Comparison of ENCODE assay signal across 1 cellular context in the genomic region with DNA sequence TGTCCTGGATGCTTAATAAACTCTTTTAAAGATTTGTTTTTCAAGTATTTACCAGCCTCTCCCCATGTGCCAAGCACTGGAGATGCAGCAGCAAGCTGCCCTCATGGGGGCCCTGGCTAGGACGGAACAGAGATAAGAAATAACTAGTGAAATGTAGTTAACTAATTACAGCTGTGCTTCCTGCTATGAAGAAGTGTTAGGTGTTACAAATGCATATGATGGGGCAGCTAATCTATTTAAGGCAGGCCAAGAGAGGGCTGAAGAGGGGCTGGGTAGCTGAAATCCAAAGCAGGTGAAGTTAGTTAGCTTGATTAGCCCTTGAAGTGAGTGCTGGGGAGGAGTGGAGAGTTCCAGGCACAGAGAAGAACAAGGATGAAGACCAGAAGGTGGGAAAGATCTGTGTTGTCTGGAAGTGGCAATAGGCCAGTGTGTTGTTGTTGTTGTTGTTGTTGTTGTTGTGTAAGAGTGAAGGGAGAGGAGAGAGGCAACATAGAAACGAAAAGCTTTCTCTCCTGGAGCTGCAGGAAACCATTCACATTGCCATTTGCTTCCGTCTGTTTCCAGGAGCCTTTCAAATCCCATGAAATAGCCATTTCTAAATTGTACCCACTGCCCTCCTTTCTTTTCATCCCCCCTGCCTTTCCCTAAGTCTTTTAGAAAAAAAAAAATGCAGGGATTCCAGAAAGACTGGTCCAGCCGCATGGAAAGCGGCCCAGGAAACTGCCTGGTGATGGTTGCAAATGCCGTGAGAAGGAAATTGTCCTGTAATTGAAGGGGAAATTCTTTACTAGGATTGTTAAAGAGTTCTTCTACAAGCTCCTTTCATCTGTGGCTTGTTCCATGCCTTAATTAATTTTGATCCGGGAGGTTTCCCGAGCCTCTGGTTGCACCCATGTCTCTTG.
TF ChIP-seq lines count a peak whose summit lies in the region.

No MANE protein-coding gene starts in this region.

TF ChIP-seq in H1, 55 proteins besides CTCF, POLR2A, EP300 and RAD21:
- TF ChIP-seq CEBPB (IDR thresholded peaks at IDR 0.05; ENCODE audit: low read depth, low read length) (no peak), HDAC2 (IDR thresholded peaks at IDR 0.05; ENCODE audit: borderline replicate concordance in 1 of 2, low read depth in 2 of 2, low read length in 2 of 2) (no peak), TEAD4 (IDR thresholded peaks at IDR 0.05; ENCODE audit: low read depth, low read length) (no peak), POLR2AphosphoS5 (IDR thresholded peaks at IDR 0.05; ENCODE audit: low read depth, low read length) (no peak), SAP30 (IDR thresholded peaks at IDR 0.05; ENCODE audit: insufficient read depth, insufficient replicate concordance, low read length) (no peak), SP1 (IDR thresholded peaks at IDR 0.05; ENCODE audit: low read depth, low read length) (0 out of 2 replicates have a peak, but pooled peaks have one; percentile 46), RBBP5 (IDR thresholded peaks at IDR 0.05; ENCODE audit: borderline replicate concordance, low read depth, low read length) (peak; percentile 40; the same call in 1 of the 2 replicates), EZH2 (IDR thresholded peaks at IDR 0.05; ENCODE audit: low read depth, low read length, severe bottlenecking) (no peak), CHD1 (IDR thresholded peaks at IDR 0.05; ENCODE audit: low read depth, low read length) (no peak), SP2 (IDR thresholded peaks at IDR 0.05; ENCODE audit: low read length) (no peak), BACH1 (IDR thresholded peaks at IDR 0.05; ENCODE audit: low read length) (no peak), JUN (IDR thresholded peaks at IDR 0.05; ENCODE audit: low read depth, low read length) (no peak)
- TF ChIP-seq, protein P1, sequence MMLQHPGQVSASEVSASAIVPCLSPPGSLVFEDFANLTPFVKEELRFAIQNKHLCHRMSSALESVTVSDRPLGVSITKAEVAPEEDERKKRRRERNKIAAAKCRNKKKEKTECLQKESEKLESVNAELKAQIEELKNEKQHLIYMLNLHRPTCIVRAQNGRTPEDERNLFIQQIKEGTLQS (IDR thresholded peaks at IDR 0.05; ENCODE audit: insufficient read depth, low read depth, low read length), result no peak
- TF ChIP-seq, protein P2, sequence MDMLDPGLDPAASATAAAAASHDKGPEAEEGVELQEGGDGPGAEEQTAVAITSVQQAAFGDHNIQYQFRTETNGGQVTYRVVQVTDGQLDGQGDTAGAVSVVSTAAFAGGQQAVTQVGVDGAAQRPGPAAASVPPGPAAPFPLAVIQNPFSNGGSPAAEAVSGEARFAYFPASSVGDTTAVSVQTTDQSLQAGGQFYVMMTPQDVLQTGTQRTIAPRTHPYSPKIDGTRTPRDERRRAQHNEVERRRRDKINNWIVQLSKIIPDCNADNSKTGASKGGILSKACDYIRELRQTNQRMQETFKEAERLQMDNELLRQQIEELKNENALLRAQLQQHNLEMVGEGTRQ (IDR thresholded peaks at IDR 0.05; ENCODE audit: low read length), result no peak
- TF ChIP-seq, protein P3, sequence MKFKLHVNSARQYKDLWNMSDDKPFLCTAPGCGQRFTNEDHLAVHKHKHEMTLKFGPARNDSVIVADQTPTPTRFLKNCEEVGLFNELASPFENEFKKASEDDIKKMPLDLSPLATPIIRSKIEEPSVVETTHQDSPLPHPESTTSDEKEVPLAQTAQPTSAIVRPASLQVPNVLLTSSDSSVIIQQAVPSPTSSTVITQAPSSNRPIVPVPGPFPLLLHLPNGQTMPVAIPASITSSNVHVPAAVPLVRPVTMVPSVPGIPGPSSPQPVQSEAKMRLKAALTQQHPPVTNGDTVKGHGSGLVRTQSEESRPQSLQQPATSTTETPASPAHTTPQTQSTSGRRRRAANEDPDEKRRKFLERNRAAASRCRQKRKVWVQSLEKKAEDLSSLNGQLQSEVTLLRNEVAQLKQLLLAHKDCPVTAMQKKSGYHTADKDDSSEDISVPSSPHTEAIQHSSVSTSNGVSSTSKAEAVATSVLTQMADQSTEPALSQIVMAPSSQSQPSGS (IDR thresholded peaks at IDR 0.05; ENCODE audit: low read length), result no peak
- TF ChIP-seq, protein P4, sequence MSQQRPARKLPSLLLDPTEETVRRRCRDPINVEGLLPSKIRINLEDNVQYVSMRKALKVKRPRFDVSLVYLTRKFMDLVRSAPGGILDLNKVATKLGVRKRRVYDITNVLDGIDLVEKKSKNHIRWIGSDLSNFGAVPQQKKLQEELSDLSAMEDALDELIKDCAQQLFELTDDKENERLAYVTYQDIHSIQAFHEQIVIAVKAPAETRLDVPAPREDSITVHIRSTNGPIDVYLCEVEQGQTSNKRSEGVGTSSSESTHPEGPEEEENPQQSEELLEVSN (IDR thresholded peaks at IDR 0.05), result no peak
- TF ChIP-seq, protein P5, sequence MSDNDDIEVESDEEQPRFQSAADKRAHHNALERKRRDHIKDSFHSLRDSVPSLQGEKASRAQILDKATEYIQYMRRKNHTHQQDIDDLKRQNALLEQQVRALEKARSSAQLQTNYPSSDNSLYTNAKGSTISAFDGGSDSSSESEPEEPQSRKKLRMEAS (IDR thresholded peaks at IDR 0.05), result no peak
